28 cellular contexts compared by ENCODE assay signal in the genomic region with DNA sequence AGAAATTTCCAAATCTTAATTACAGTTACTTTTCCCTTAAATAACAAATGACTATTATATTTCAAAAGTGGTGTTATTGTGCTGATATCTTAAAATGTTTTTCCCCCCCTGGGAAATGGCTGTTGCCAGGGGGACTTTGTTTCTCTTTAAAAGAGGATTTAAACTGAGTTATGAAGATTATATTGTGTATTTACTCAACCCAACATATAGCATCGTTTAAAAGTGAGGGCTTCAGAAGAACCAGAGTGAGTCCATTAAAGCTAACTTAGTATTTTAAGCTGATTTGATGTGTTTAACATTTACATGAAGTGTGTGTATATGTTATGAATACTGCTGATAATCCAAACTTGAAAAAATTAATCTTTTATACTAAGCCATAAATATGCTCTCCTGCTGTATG.
"Had no signal": no experiment of that assay in that cellular context is flagged by ENCODE, and none has a peak within 500 bp of the region (broad histone marks: within the 10 kb centered on the region; RNA-seq: fewer than 3 reads in every experiment).

No MANE protein-coding gene starts in this region.

- H3K27me3 Mint-ChIP-seq: activated B cell treated with CpG ODN at 0.5 μM for 24 hours; activated T-cell treated with anti-CD3 and anti-CD28 coated beads, Interleukin-2, amount 50 U/mL, for 24 hours; activated T-helper 17 cell treated with anti-CD3 and anti-CD28 coated beads, Interleukin-2, amount 50 U/mL, for 72 hours; central memory CD8-positive, alpha-beta T cell; effector memory CD8-positive, alpha-beta T cell; naive thymus-derived CD8-positive, alpha-beta T cell; progenitor cell of endocrine pancreas had no signal

- H3K4me1 Mint-ChIP-seq: activated B cell treated with CpG ODN at 0.5 μM for 24 hours; activated CD4-positive, alpha-beta T cell treated with anti-CD3 and anti-CD28 coated beads for 36 hours; activated T-helper 17 cell treated with anti-CD3 and anti-CD28 coated beads, Interleukin-2, amount 50 U/mL, for 72 hours; naive thymus-derived CD8-positive, alpha-beta T cell; neural progenitor cell had no signal

- H2AFZ ChIP-seq: neural progenitor cell had no signal

- H3K9me3 ChIP-seq: adrenal gland, ascending aorta, breast epithelium, colonic mucosa, left lung, stomach, suprapubic skin, tibial nerve had no signal

- H3K9ac ChIP-seq: neural progenitor cell had no signal

- H3K27me3 ChIP-seq: adrenal gland, ascending aorta, breast epithelium, colonic mucosa, dorsolateral prefrontal cortex, left lung, neural progenitor cell, stomach, suprapubic skin, tibial nerve had no signal

- H3K27ac ChIP-seq: adrenal gland, breast epithelium, colonic mucosa, dorsolateral prefrontal cortex, neural progenitor cell, stomach, suprapubic skin, tibial nerve had no signal

- H3K4me3 Mint-ChIP-seq: activated B cell treated with CpG ODN at 0.5 μM for 24 hours; activated CD4-positive, alpha-beta T cell treated with anti-CD3 and anti-CD28 coated beads for 36 hours; activated T-cell treated with anti-CD3 and anti-CD28 coated beads, Interleukin-2, amount 50 U/mL, for 24 hours; activated T-helper 17 cell treated with anti-CD3 and anti-CD28 coated beads, Interleukin-2, amount 50 U/mL, for 72 hours; central memory CD8-positive, alpha-beta T cell; effector memory CD8-positive, alpha-beta T cell; immature natural killer cell; naive thymus-derived CD8-positive, alpha-beta T cell; neural progenitor cell had no signal

- ATAC-seq: activated CD4-positive, alpha-beta T cell treated with anti-CD3 and anti-CD28 coated beads for 36 hours; activated naive CD4-positive, alpha-beta T cell treated with anti-CD3 and anti-CD28 coated beads, Interleukin-2, amount 50 U/mL, for 72 hours; activated T-helper 17 cell treated with anti-CD3 and anti-CD28 coated beads, Interleukin-2, amount 50 U/mL, for 72 hours; effector memory CD8-positive, alpha-beta T cell; esophagus mucosa; left lung; naive thymus-derived CD8-positive, alpha-beta T cell had no signal

- DNase-seq: activated B cell treated with CpG ODN at 0.5 μM for 24 hours; activated CD4-positive, alpha-beta T cell treated with anti-CD3 and anti-CD28 coated beads for 36 hours; activated CD4-positive, alpha-beta T cell treated with anti-CD3 and anti-CD28 coated beads, Interleukin-2, amount 50 U/mL, for 4 hours; activated CD8-positive, alpha-beta memory T cell treated with anti-CD3 and anti-CD28 coated beads for 24 hours; activated CD8-positive, alpha-beta memory T cell treated with anti-CD3 and anti-CD28 coated beads, Interleukin-2, amount 50 U/mL, for 4 hours; activated T-cell treated with anti-CD3 and anti-CD28 coated beads, Interleukin-2, amount 50 U/mL, for 24 hours; adrenal gland; colonic mucosa; dorsolateral prefrontal cortex; effector memory CD8-positive, alpha-beta T cell; foreskin melanocyte; immature natural killer cell; left lung; naive thymus-derived CD8-positive, alpha-beta T cell; retina; stomach; T1000 had no signal

- H3K36me3 Mint-ChIP-seq: activated naive CD4-positive, alpha-beta T cell treated with anti-CD3 and anti-CD28 coated beads, Interleukin-2, amount 50 U/mL, for 72 hours; immature natural killer cell; naive thymus-derived CD8-positive, alpha-beta T cell had no signal

- H3K36me3 ChIP-seq: adrenal gland, breast epithelium, colonic mucosa, left lung, neural progenitor cell, stomach, suprapubic skin had no signal

- H3K4me3 ChIP-seq: adrenal gland, ascending aorta, breast epithelium, colonic mucosa, dorsolateral prefrontal cortex, left lung, lung, neural progenitor cell, stomach, suprapubic skin, tibial nerve had no signal

- H3K9me3 Mint-ChIP-seq: activated B cell treated with CpG ODN at 0.5 μM for 24 hours; activated naive CD4-positive, alpha-beta T cell treated with anti-CD3 and anti-CD28 coated beads, Interleukin-2, amount 50 U/mL, for 72 hours; activated T-cell treated with anti-CD3 and anti-CD28 coated beads, Interleukin-2, amount 50 U/mL, for 24 hours; activated T-helper 17 cell treated with anti-CD3 and anti-CD28 coated beads, Interleukin-2, amount 50 U/mL, for 72 hours; central memory CD8-positive, alpha-beta T cell; effector memory CD8-positive, alpha-beta T cell; immature natural killer cell; naive thymus-derived CD8-positive, alpha-beta T cell; neural progenitor cell had no signal

- H3K4me2 ChIP-seq: neural progenitor cell had no signal

- H3K4me1 ChIP-seq: adrenal gland, breast epithelium, colonic mucosa, neural progenitor cell had no signal

- H3K27ac Mint-ChIP-seq: activated B cell treated with CpG ODN at 0.5 μM for 24 hours; activated CD4-positive, alpha-beta T cell treated with anti-CD3 and anti-CD28 coated beads for 36 hours; activated naive CD4-positive, alpha-beta T cell treated with anti-CD3 and anti-CD28 coated beads, Interleukin-2, amount 50 U/mL, for 72 hours; activated T-cell treated with anti-CD3 and anti-CD28 coated beads, Interleukin-2, amount 50 U/mL, for 24 hours; activated T-helper 17 cell treated with anti-CD3 and anti-CD28 coated beads, Interleukin-2, amount 50 U/mL, for 72 hours; effector memory CD8-positive, alpha-beta T cell; immature natural killer cell; naive thymus-derived CD8-positive, alpha-beta T cell; neural progenitor cell; progenitor cell of endocrine pancreas had no signal
